Comparison of ENCODE assay signal across 8 cellular contexts in the genomic region with DNA sequence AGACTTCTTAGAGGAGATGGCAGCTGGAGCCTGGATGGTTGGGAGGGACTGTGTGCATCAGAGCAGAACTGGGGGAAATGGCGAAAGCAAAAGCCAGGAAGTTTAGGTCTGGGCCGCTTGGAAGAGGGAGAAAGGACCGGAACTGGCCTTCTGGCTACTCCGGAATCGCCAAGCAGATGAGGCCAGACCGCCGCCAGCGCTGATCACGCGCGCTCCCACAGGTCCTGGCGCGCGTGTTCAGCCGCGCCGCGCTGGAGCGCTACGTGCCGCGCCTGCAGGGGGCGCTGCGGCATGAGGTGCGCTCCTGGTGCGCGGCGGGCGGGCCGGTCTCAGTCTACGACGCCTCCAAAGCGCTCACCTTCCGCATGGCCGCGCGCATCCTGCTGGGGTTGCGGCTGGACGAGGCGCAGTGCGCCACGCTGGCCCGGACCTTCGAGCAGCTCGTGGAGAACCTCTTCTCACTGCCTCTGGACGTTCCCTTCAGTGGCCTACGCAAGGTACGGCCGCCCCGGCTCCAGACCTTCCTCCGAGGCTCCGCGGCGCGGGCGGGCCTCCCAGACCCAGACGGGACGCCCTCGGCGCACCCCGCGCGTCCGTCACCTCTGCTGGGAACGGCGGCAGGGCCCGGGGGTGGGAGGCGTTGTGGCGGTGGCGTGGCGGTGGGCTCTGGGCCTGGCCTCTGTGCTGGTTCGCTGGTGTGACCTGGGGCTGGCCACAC. TPM values are rescaled to one million over a fixed set of nuclear protein-coding genes. Genes with fewer than 3 reads are reported as not detected.
A peak's percentile ranks its signal among the peaks of the same experiment; 100 is the strongest.
DNase-seq lines count a peak whose midpoint lies in the region; ATAC-seq and TF ChIP-seq lines count a peak whose summit lies in the region.

No MANE protein-coding gene starts in this region.

- DNase-seq in activated effector memory CD4-positive, alpha-beta T cell treated with anti-CD3 and anti-CD28 coated beads, Interleukin-2, amount 50 U/mL, for 16 hours, result peak; percentile 75
- no peak for DNase-seq in activated effector memory CD4-positive, alpha-beta T cell treated with Interleukin-2 at 50 U/mL for 16 hours
- DNase-seq in fibroblast of mammary gland (ENCODE audit: low read depth) (peak; percentile 30), omental fat pad (ENCODE audit: low spot score) (no peak), NCI-H2107 treated with DMSO at 0.1 percent for 48 hours (lab: John Stamatoyannopoulos, UW; ENCODE audit: unreplicated experiment) (no peak)

- ATAC-seq in omental fat pad (ENCODE audit: low FRiP score) (peak; percentile 29), GM19395 (IDR thresholded peaks at IDR 0.05; ENCODE audit: unreplicated experiment) (no peak), GM21515 (IDR thresholded peaks at IDR 0.05; ENCODE audit: unreplicated experiment) (no peak)

- H3K4me3 ChIP-seq in WI38 (ENCODE audit: low read depth, low read length) (peak overlapping the region; percentile 33), fibroblast of mammary gland (ENCODE audit: control insufficient read depth, low read depth, low read length) (peak overlapping the region; percentile 13)

- TF ChIP-seq CTCF in WI38 (IDR thresholded peaks at IDR 0.05; ENCODE audit: low read depth, low read length) (peak; percentile 55), fibroblast of mammary gland (conservative IDR thresholded peaks at IDR 0.05; ENCODE audit: control insufficient read depth, insufficient read depth, low read depth, low read length) (no peak), omental fat pad (IDR thresholded peaks at IDR 0.05) (no peak)

RNA-seq across cellular contexts. Expression of a gene that starts 2.1 kb away (rescaled TPM):
- total RNA-seq in omental fat pad, result under 1 TPM in 3 of 4 donors, not detected in 1; 0.13 to 0.36 (median 0.16) TPM

RNA-seq across cellular contexts. Expression of a gene that starts 11.0 kb away (rescaled TPM):
- total RNA-seq in omental fat pad, result 1 to 10 TPM in 1 of 4 donors, not detected in 3; 1.7 TPM

Comparison
In these comparisons a context has a peak if more than half of its experiments do, and no peak if none do; other contexts are left out.
1. DNase-seq: peak in activated effector memory CD4-positive, alpha-beta T cell treated with anti-CD3 and anti-CD28 coated beads, Interleukin-2, amount 50 U/mL, for 16 hours (single experiment) and fibroblast of mammary gland (single experiment); none in activated effector memory CD4-positive, alpha-beta T cell treated with Interleukin-2 at 50 U/mL for 16 hours (single experiment), omental fat pad (single experiment) and NCI-H2107 treated with DMSO at 0.1 percent for 48 hours (single experiment).